Comparison of ENCODE assay signal across 19 cellular contexts in the genomic region with DNA sequence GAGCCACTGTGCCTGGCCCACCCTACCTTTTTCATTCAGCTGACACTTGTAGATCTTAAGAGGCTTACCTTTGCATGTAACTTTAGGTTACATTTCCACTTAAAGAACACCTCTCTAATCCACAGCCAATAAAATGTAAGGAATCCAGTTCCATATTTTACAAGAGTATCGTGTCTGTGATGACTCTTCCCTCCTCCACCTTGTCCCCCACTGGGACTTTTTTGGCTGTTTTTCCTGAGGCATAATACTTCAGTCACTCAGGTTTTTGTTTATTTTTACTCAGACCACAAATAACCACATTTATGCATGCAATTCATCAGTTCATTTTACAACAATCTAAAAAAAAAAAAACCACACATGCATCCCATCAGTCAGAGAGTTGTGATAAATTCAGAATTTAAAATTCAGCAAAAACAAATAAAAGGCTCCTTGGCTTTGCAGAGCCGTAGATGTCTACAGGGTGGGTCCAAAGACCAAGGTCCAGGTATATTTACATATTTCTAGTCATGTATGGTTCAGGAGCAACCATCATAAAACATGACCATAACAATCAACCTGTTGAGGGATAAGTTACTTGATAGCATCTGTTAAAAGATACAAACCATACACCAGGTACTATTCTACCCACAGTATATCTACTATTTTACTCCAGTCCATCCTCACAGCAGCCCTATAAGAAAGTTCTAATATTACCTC. TPM values are rescaled to one million over a fixed set of nuclear protein-coding genes. Genes with fewer than 3 reads are reported as not detected.
DNase-seq lines count a peak whose midpoint lies in the region; ATAC-seq and TF ChIP-seq lines count a peak whose summit lies in the region.
"Had no signal": no experiment of that assay in that cellular context is flagged by ENCODE, and none has a peak within 500 bp of the region (broad histone marks: within the 10 kb centered on the region; RNA-seq: fewer than 3 reads in every experiment).

No MANE protein-coding gene starts in this region.

- peaks cover 37% of the 10 kb centered on the region for H3K4me1 Mint-ChIP-seq in MCF 10A (ENCODE audit: insufficient read depth, unreplicated experiment)
- peaks cover 43 to 64% of the 10 kb centered on the region in 2 donors for H3K4me1 Mint-ChIP-seq in natural killer cell treated with Interleukin-12 subunit alpha and Interleukin-12 subunit beta and Interleukin-15 and Interleukin-18, amount 100 ng/mL, for 72 hours (ENCODE audit: low read depth in 2 of 2)

- POLR2A ChIA-PET in MCF 10A (lab: Yijun Ruan, JAX): interaction anchor here (0.8 to 4.8 kb wide), 5 partner anchors 10 to 38 kb away, joined by 3 to 47 read pairs (median 5); a partner anchor contains a TSS

- H3K27me3 ChIP-seq in breast epithelium (no peaks in the 10 kb centered on the region), transverse colon (no peaks in the 10 kb centered on the region), Peyer's patch (no peaks in the 10 kb centered on the region)
- H3K27me3 ChIP-seq: esophagus muscularis mucosa had no signal

- H3K36me3 ChIP-seq in breast epithelium: no peaks in the 10 kb centered on the region
- H3K36me3 ChIP-seq in transverse colon: no peaks in the 10 kb centered on the region
- no peaks in the 10 kb centered on the region for H3K36me3 ChIP-seq in Peyer's patch
- H3K36me3 ChIP-seq: esophagus muscularis mucosa had no signal

- H3K4me3 Mint-ChIP-seq in MCF 10A (ENCODE audit: unreplicated experiment): no peak overlapping the region
- no peak overlapping the region for H3K4me3 Mint-ChIP-seq in natural killer cell treated with Interleukin-12 subunit alpha and Interleukin-12 subunit beta and Interleukin-15 and Interleukin-18, amount 100 ng/mL, for 72 hours
- H3K4me3 Mint-ChIP-seq: activated CD4-positive, alpha-beta T cell treated with anti-CD3 and anti-CD28 coated beads, Interleukin-2, amount 10 ng/mL, durations not matched to agents 7 days and 5 days; nephron progenitor cell; stimulated activated naive CD8-positive, alpha-beta T cell treated with anti-CD3 and anti-CD28 coated beads, Interleukin-15, Interleukin-2, amounts not matched to agents 100 ng/mL and 50 ng/mL, for 24 hours had no signal

- TF ChIP-seq EP300 in transverse colon (IDR thresholded peaks at IDR 0.05; ENCODE audit: low read depth): no peak

- H3K27ac ChIP-seq in breast epithelium (no peak overlapping the region), transverse colon (peak overlapping the region; percentile 62 to 83 (median 78)), Peyer's patch (peak overlapping the region in 2 of 4 donors; percentile 44 to 53)
- H3K27ac ChIP-seq: coronary artery, esophagus muscularis mucosa had no signal

- H3K9me3 ChIP-seq in breast epithelium (no peaks in the 10 kb centered on the region), transverse colon (no peaks in the 10 kb centered on the region), Peyer's patch (no peaks in the 10 kb centered on the region)
- H3K9me3 ChIP-seq: esophagus muscularis mucosa had no signal

- H3K9me3 Mint-ChIP-seq in MCF 10A (ENCODE audit: unreplicated experiment): no peaks in the 10 kb centered on the region
- no peaks in the 10 kb centered on the region for H3K9me3 Mint-ChIP-seq in natural killer cell treated with Interleukin-12 subunit alpha and Interleukin-12 subunit beta and Interleukin-15 and Interleukin-18, amount 100 ng/mL, for 72 hours
- H3K9me3 Mint-ChIP-seq: activated CD4-positive, alpha-beta T cell treated with anti-CD3 and anti-CD28 coated beads, Interleukin-2, amount 10 ng/mL, durations not matched to agents 7 days and 5 days; nephron progenitor cell; stimulated activated naive CD8-positive, alpha-beta T cell treated with anti-CD3 and anti-CD28 coated beads, Interleukin-15, Interleukin-2, amounts not matched to agents 100 ng/mL and 50 ng/mL, for 24 hours had no signal

- no peak for ATAC-seq in HG02885 (IDR thresholded peaks at IDR 0.05; ENCODE audit: poor library complexity, unreplicated experiment)
- no peak for ATAC-seq in natural killer cell treated with Interleukin-12 subunit alpha and Interleukin-12 subunit beta and Interleukin-15 and Interleukin-18, amount 100 ng/mL, for 72 hours
- ATAC-seq: left ventricle myocardium superior had no signal

- H3K27me3 Mint-ChIP-seq in MCF 10A (ENCODE audit: insufficient read depth, unreplicated experiment): no peaks in the 10 kb centered on the region
- H3K27me3 Mint-ChIP-seq in natural killer cell treated with Interleukin-12 subunit alpha and Interleukin-12 subunit beta and Interleukin-15 and Interleukin-18, amount 100 ng/mL, for 72 hours: no peaks in the 10 kb centered on the region
- H3K27me3 Mint-ChIP-seq: activated CD4-positive, alpha-beta T cell treated with anti-CD3 and anti-CD28 coated beads, Interleukin-2, amount 10 ng/mL, durations not matched to agents 7 days and 5 days; stimulated activated naive CD8-positive, alpha-beta T cell treated with anti-CD3 and anti-CD28 coated beads, Interleukin-15, Interleukin-2, amounts not matched to agents 100 ng/mL and 50 ng/mL, for 24 hours had no signal

- TF ChIP-seq POLR2A in breast epithelium (IDR thresholded peaks at IDR 0.05) (no peak), transverse colon (IDR thresholded peaks at IDR 0.05) (no peak), Peyer's patch (IDR thresholded peaks at IDR 0.05) (no peak)

- CTCF ChIA-PET in MCF 10A (lab: Yijun Ruan, JAX): interaction anchor here (0.6 to 1.0 kb wide), 3 partner anchors 8 to 241 kb away, joined by 3 to 5 read pairs (median 3); a partner anchor contains a TSS

- 35 to 49% methylated on average over 2 of the region's 2 CpGs for WGBS in transverse colon (ENCODE audit: low coverage in 1 of 2), 2 donors

- no peak overlapping the region for H3K27ac Mint-ChIP-seq in MCF 10A (ENCODE audit: low read depth, unreplicated experiment)
- H3K27ac Mint-ChIP-seq in natural killer cell treated with Interleukin-12 subunit alpha and Interleukin-12 subunit beta and Interleukin-15 and Interleukin-18, amount 100 ng/mL, for 72 hours: peak overlapping the region in 1 of 2 donors; percentile 57
- H3K27ac Mint-ChIP-seq: activated CD4-positive, alpha-beta T cell treated with anti-CD3 and anti-CD28 coated beads, Interleukin-2, amount 10 ng/mL, durations not matched to agents 7 days and 5 days; nephron progenitor cell; stimulated activated naive CD8-positive, alpha-beta T cell treated with anti-CD3 and anti-CD28 coated beads, Interleukin-15, Interleukin-2, amounts not matched to agents 100 ng/mL and 50 ng/mL, for 24 hours had no signal

- in situ Hi-C loops in transverse colon (cut with MboI; ENCODE audit: low pct_ligation_motif_present in 1 of 4, low pct_unique_long_range_greater_than_20kb in 1 of 4, low sequenced_read_pairs in 3 of 4): loop anchor here in 1 of 4 donors (25.0 kb wide), 1 partner anchor 414 kb away; no protein-coding TSS in a partner anchor

- H3K4me1 ChIP-seq in breast epithelium: peaks cover 0 to 14% of the 10 kb centered on the region in 2 donors
- peaks cover 34 to 78% (median 62%) of the 10 kb centered on the region in 4 donors for H3K4me1 ChIP-seq in transverse colon
- H3K4me1 ChIP-seq in Peyer's patch: peaks cover 0 to 60% (median 5%) of the 10 kb centered on the region in 4 donors

- intact Hi-C loops in MCF 10A (cut with micrococcal nuclease): no loop called here
- intact Hi-C loops in breast epithelium (cut with DNase I; ENCODE audit: low total_unique reads): no loop called here
- intact Hi-C loops in transverse colon (cut with DNase I; ENCODE audit: low total_unique reads): no loop called here

- no peaks in the 10 kb centered on the region for H3K36me3 Mint-ChIP-seq in MCF 10A (ENCODE audit: insufficient read depth, unreplicated experiment)
- peaks cover 41% of the 10 kb centered on the region for H3K36me3 Mint-ChIP-seq in natural killer cell treated with Interleukin-12 subunit alpha and Interleukin-12 subunit beta and Interleukin-15 and Interleukin-18, amount 100 ng/mL, for 72 hours

- TF ChIP-seq CTCF in MCF 10A (IDR thresholded peaks at IDR 0.05; ENCODE audit: unreplicated experiment): no peak
- no peak for TF ChIP-seq CTCF in breast epithelium (IDR thresholded peaks at IDR 0.05)
- TF ChIP-seq CTCF in transverse colon (IDR thresholded peaks at IDR 0.05): no peak
- TF ChIP-seq CTCF in Peyer's patch (IDR thresholded peaks at IDR 0.05): no peak

- peak; percentile 60 for DNase-seq in MCF 10A (ENCODE audit: unreplicated experiment)
- no peak for DNase-seq in breast epithelium (ENCODE audit: low spot score in 2 of 2)
- DNase-seq in fibroblast of gingiva (ENCODE audit: low read depth): peak; percentile 72
- DNase-seq in transverse colon: no peak
- no peak for DNase-seq in Peyer's patch
- DNase-seq in natural killer cell treated with Interleukin-12 subunit alpha and Interleukin-12 subunit beta and Interleukin-15 and Interleukin-18, amount 100 ng/mL, for 72 hours (ENCODE audit: low spot score): no peak
- DNase-seq: activated CD4-positive, alpha-beta T cell treated with anti-CD3 and anti-CD28 coated beads, Interleukin-2, amount 10 ng/mL, durations not matched to agents 7 days and 5 days; activated T-cell treated with anti-CD3 and anti-CD28 coated beads, Interleukin-2, amount 50 U/mL, for 48 hours; KBM-7; left ventricle myocardium superior; NCI-H1436 treated with DMSO at 0.1 percent for 48 hours; NCI-H524; nephron progenitor cell; T-helper 9 cell had no signal

- BruUV-seq in MCF 10A (replicated peaks; lab: Mats Ljungman, UMichigan): no TSS peak

- no peak overlapping the region for H3K4me3 ChIP-seq in breast epithelium
- H3K4me3 ChIP-seq in transverse colon: no peak overlapping the region
- H3K4me3 ChIP-seq in Peyer's patch: no peak overlapping the region
- H3K4me3 ChIP-seq: coronary artery, esophagus muscularis mucosa had no signal

TF ChIP-seq in PFSK-1, 5 proteins besides CTCF, POLR2A, EP300 and RAD21:
- no peak for TF ChIP-seq TAF1 (IDR thresholded peaks at IDR 0.05; ENCODE audit: borderline replicate concordance, insufficient read depth, low read length)
- 0 out of 2 replicates have a peak, but pooled peaks have one; percentile 29 for TF ChIP-seq POLR2AphosphoS5 (IDR thresholded peaks at IDR 0.05; ENCODE audit: low read depth, low read length)

RNA-seq across cellular contexts. Expression of a gene that starts 9.9 kb away (rescaled TPM):
- total RNA-seq in MCF 10A (2022): 16.5 and 34.5 TPM in 2 replicates
- total RNA-seq in breast epithelium: 10 to 100 TPM; 26.7 to 63.2 (median 37.4) TPM
- polyA plus RNA-seq in PFSK-1 (2012; ENCODE audit: insufficient read length, low read depth): 50.9 TPM
- total RNA-seq in transverse colon: 100 to 1,000 TPM in 2 of 4 donors, 10 to 100 TPM in 2; 48.7 to 166 (median 105) TPM
- 10 to 100 TPM; 34.7 to 48.5 (median 43.1) TPM for total RNA-seq in Peyer's patch
- 100 to 1,000 TPM in 1 of 2 donors, 10 to 100 TPM in 1; 56.4 to 103 TPM for total RNA-seq in natural killer cell treated with Interleukin-12 subunit alpha and Interleukin-12 subunit beta and Interleukin-15 and Interleukin-18, amount 100 ng/mL, for 72 hours

Comparison
In these comparisons a context has a peak if more than half of its experiments do, and no peak if none do; other contexts are left out.
1. DNase-seq: peak in MCF 10A (single experiment) and fibroblast of gingiva (single experiment); none in breast epithelium (0 of 2), transverse colon (single experiment), Peyer's patch (0 of 3) and natural killer cell treated with Interleukin-12 subunit alpha and Interleukin-12 subunit beta and Interleukin-15 and Interleukin-18, amount 100 ng/mL, for 72 hours (single experiment).
2. H3K27ac ChIP-seq: peak in transverse colon (4 of 4); none in breast epithelium (0 of 2).